Comparison of ENCODE assay signal across 23 cellular contexts in the genomic region with DNA sequence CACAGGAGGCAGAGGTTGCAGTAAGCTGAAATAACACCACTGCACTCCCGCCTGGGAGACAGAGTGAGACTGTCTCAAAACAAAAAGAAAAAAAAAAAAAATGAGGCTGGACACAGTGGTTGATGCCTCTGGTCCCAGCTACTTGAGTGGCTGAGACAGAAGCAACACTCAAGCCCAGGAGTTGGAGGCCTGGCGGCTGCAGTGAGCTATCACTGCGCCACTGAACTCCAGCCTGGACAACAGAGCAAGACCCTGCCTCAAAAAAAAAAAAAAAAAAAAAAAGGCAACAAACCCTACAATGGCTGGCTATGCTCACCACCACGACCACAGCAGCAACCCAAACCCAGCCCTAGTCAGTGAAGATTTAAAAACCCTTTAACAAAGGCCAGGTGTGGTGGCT. TPM values are rescaled to one million over a fixed set of nuclear protein-coding genes. Genes with fewer than 3 reads are reported as not detected.
DNase-seq lines count a peak whose midpoint lies in the region; ATAC-seq, FAIRE-seq and TF ChIP-seq lines count a peak whose summit lies in the region.
"Had no signal": no experiment of that assay in that cellular context is flagged by ENCODE, and none has a peak within 500 bp of the region (broad histone marks: within the 10 kb centered on the region; RNA-seq: fewer than 3 reads in every experiment).

No MANE protein-coding gene starts in this region.

- no peak overlapping the region for H2AFZ ChIP-seq in HepG2 (ENCODE audit: low read length)

- H3K9me3 ChIP-seq in HepG2 (ENCODE audit: low read length) (no peaks in the 10 kb centered on the region), right lobe of liver (no peaks in the 10 kb centered on the region), esophagus squamous epithelium (no peaks in the 10 kb centered on the region)
- H3K9me3 ChIP-seq: suprapubic skin had no signal

- H3K79me2 ChIP-seq in HepG2 (ENCODE audit: insufficient read depth, low read length): peaks cover 96% of the 10 kb centered on the region

- POLR2A ChIA-PET in HepG2 (lab: Yijun Ruan, JAX): no interaction called here
- POLR2A ChIA-PET in T-cell (lab: Charles Lee): interaction anchor here in 1 of 2 donors (0.6 to 0.7 kb wide), 2 partner anchors 26 to 30 kb away, joined by 6 read pairs; no protein-coding TSS in a partner anchor

- H3K27ac ChIP-seq in HepG2 (ENCODE audit: extremely low read length, insufficient read depth, low read length) (no peak overlapping the region), right lobe of liver (no peak overlapping the region), esophagus squamous epithelium (no peak overlapping the region)
- H3K27ac ChIP-seq: brain microvascular endothelial cell, RWPE1, skin epidermis, suprapubic skin had no signal

- WGBS in HepG2 (ENCODE audit: low lambda C conversion rate): 69% methylated on average over 4 of the region's 4 CpGs
- 83% methylated on average over 1 of the region's 4 CpGs for WGBS in right lobe of liver (ENCODE audit: insufficient coverage, low coverage, low lambda C conversion rate, missing lambda C conversion rate)
- WGBS in esophagus squamous epithelium, 2 donors: 80 to 87% methylated on average over 3 to 4 of the region's 4 CpGs

- H3K36me3 ChIP-seq in HepG2 (replicated peaks in 1 of 2; ENCODE audit: control insufficient read depth in 1 of 2, insufficient read depth in 2 of 2, low read length in 2 of 2): peaks cover 8 to 19% of the 10 kb centered on the region in 2 experiments; a peak in 3 of 5 replicates
- H3K36me3 ChIP-seq in right lobe of liver: peaks cover 0 to 7% (median 4%) of the 10 kb centered on the region in 4 donors
- peaks cover 0 to 12% (median 0%) of the 10 kb centered on the region in 3 donors for H3K36me3 ChIP-seq in esophagus squamous epithelium

- intact Hi-C loops in HepG2 (cut with micrococcal nuclease; ENCODE audit: unreplicated experiment): no loop called here
- intact Hi-C loops in right lobe of liver (cut with DNase I): no loop called here
- intact Hi-C loops in esophagus squamous epithelium (cut with DNase I): no loop called here

- no peak for DNase-seq in HepG2 (ENCODE audit: low spot score)
- DNase-seq in right lobe of liver: no peak
- no peak for DNase-seq in T-cell
- no peak for DNase-seq in central memory CD8-positive, alpha-beta T cell (ENCODE audit: low spot score in 2 of 2)
- DNase-seq in type B pancreatic cell (ENCODE audit: extremely low spot score, unreplicated experiment): peak; percentile 25
- no peak for DNase-seq in esophagus squamous epithelium (lab: John Stamatoyannopoulos, UW)
- DNase-seq in NCI-H748 (lab: John Stamatoyannopoulos, UW; ENCODE audit: unreplicated experiment): no peak
- DNase-seq: brain microvascular endothelial cell; DMS53; effector CD4-positive, alpha-beta T cell; erythroblast; foreskin fibroblast; HFFc6; left cardiac atrium; mammary epithelial cell; NCI-H1417 treated with DMSO at 0.1 percent for 48 hours; NCI-H2107; NCI-H446 had no signal

- CTCF ChIA-PET in HepG2 (lab: Yijun Ruan, JAX; ENCODE audit: low intra/inter-chr PET ratio, low total read pairs) (no interaction called here), T-cell (lab: Charles Lee) (interaction anchor here in 1 of 2 donors (0.7 to 1.5 kb wide), 2 partner anchors 28 to 38 kb away, joined by 3 to 4 read pairs; no protein-coding TSS in a partner anchor)

- TF ChIP-seq RAD21 in HepG2 (CRISPR knock-in tag; IDR thresholded peaks at IDR 0.05): no peak

- peaks cover 72% of the 10 kb centered on the region for H3K4me1 ChIP-seq in HepG2 (ENCODE audit: insufficient read depth, low read length)
- peaks cover 0 to 32% (median 11%) of the 10 kb centered on the region in 4 donors for H3K4me1 ChIP-seq in right lobe of liver
- H3K4me1 ChIP-seq in esophagus squamous epithelium: peaks cover 8 to 89% (median 39%) of the 10 kb centered on the region in 3 donors

- peaks cover 92% of the 10 kb centered on the region for H4K20me1 ChIP-seq in HepG2 (ENCODE audit: insufficient read depth, low read length)

- TF ChIP-seq EP300 in HepG2 (IDR thresholded peaks at IDR 0.05; ENCODE audit: low read depth in 2 of 2, low read length in 2 of 2) (no peak), HepG2 (CRISPR knock-in tag; IDR thresholded peaks at IDR 0.05; ENCODE audit: borderline replicate concordance) (no peak)

- in situ Hi-C loops in HepG2 (cut with HindIII; ENCODE audit: extremely low pct_ligation_motif_present, low pct_unique_long_range_greater_than_20kb): no loop called here

- no peaks in the 10 kb centered on the region for H3K27me3 Mint-ChIP-seq in T-cell
- no peaks in the 10 kb centered on the region for H3K27me3 Mint-ChIP-seq in central memory CD8-positive, alpha-beta T cell
- no peaks in the 10 kb centered on the region for H3K27me3 Mint-ChIP-seq in type B pancreatic cell

- no TSS peak for BruUV-seq in HepG2 (replicated peaks; lab: Mats Ljungman, UMichigan)

- H3K27me3 ChIP-seq in HepG2 (ENCODE audit: control insufficient read depth in 1 of 2, insufficient read depth in 2 of 2, low read length in 2 of 2): no peaks in the 10 kb centered on the region
- H3K27me3 ChIP-seq in right lobe of liver: no peaks in the 10 kb centered on the region
- H3K27me3 ChIP-seq in esophagus squamous epithelium: no peaks in the 10 kb centered on the region
- H3K27me3 ChIP-seq: brain microvascular endothelial cell, suprapubic skin had no signal

- TF ChIP-seq CTCF in HepG2 (CRISPR knock-in tag; IDR thresholded peaks at IDR 0.05): no peak
- TF ChIP-seq CTCF in right lobe of liver (IDR thresholded peaks at IDR 0.05): no peak
- TF ChIP-seq CTCF in type B pancreatic cell (conservative IDR thresholded peaks at IDR 0.05): no peak
- no peak for TF ChIP-seq CTCF in esophagus squamous epithelium (IDR thresholded peaks at IDR 0.05)

- TF ChIP-seq POLR2A in HepG2 (IDR thresholded peaks at IDR 0.05; ENCODE audit: insufficient read depth in 1 of 2, low read depth in 2 of 2, low read length in 2 of 2) (no peak), right lobe of liver (IDR thresholded peaks at IDR 0.05) (no peak), esophagus squamous epithelium (IDR thresholded peaks at IDR 0.05) (no peak)

- no peaks in the 10 kb centered on the region for H3K9me3 Mint-ChIP-seq in T-cell
- H3K9me3 Mint-ChIP-seq in central memory CD8-positive, alpha-beta T cell: no peaks in the 10 kb centered on the region
- no peaks in the 10 kb centered on the region for H3K9me3 Mint-ChIP-seq in type B pancreatic cell
- H3K9me3 Mint-ChIP-seq: HFFc6 had no signal

- H3K4me3 Mint-ChIP-seq in T-cell (peak overlapping the region in 2 of 3 donors; percentile 47 to 58), type B pancreatic cell (no peak overlapping the region)
- peak overlapping the region; percentile 28 for H3K4me3 Mint-ChIP-seq in central memory CD8-positive, alpha-beta T cell
- H3K4me3 Mint-ChIP-seq: HFFc6 had no signal

- H3K9ac ChIP-seq in HepG2 (ENCODE audit: insufficient read depth, low read depth, low read length): no peak overlapping the region

- ATAC-seq in HepG2: no peak
- no peak for ATAC-seq in right lobe of liver
- ATAC-seq in T-cell (replicated peaks in 1 of 4): no peak
- no peak for ATAC-seq in central memory CD8-positive, alpha-beta T cell (replicated peaks; ENCODE audit: extremely low read depth, poor library complexity, severe bottlenecking)
- ATAC-seq: left cardiac atrium had no signal

- H3K4me3 ChIP-seq in HepG2 (replicated peaks in 1 of 3; ENCODE audit: insufficient read depth in 1 of 3, low read depth in 2 of 3, low read length in 3 of 3) (no peak overlapping the region), right lobe of liver (no peak overlapping the region), esophagus squamous epithelium (no peak overlapping the region)
- H3K4me3 ChIP-seq: skin epidermis, suprapubic skin had no signal

- H3K4me1 Mint-ChIP-seq in T-cell (peaks cover 63 to 76% (median 75%) of the 10 kb centered on the region in 3 donors), type B pancreatic cell (ENCODE audit: unreplicated experiment) (peaks cover 23% of the 10 kb centered on the region)
- peaks cover 43% of the 10 kb centered on the region for H3K4me1 Mint-ChIP-seq in central memory CD8-positive, alpha-beta T cell

- H3K27ac Mint-ChIP-seq in T-cell (peak overlapping the region; percentile 81), type B pancreatic cell (no peak overlapping the region)
- peak overlapping the region; percentile 52 for H3K27ac Mint-ChIP-seq in central memory CD8-positive, alpha-beta T cell (ENCODE audit: low read depth)
- H3K27ac Mint-ChIP-seq: HFFc6 had no signal

- no peak for FAIRE-seq in HepG2 (lab: Jason Lieb, UNC)
- FAIRE-seq: G401.6, GM18507 had no signal

- H3K4me2 ChIP-seq in HepG2 (ENCODE audit: low read depth, low read length): no peak overlapping the region

- H3K36me3 Mint-ChIP-seq in T-cell (peaks cover 11% of the 10 kb centered on the region), type B pancreatic cell (peaks cover 16% of the 10 kb centered on the region)
- H3K36me3 Mint-ChIP-seq in central memory CD8-positive, alpha-beta T cell (ENCODE audit: insufficient read depth): peaks cover 27% of the 10 kb centered on the region

RNA-seq across cellular contexts. Expression of a gene that starts 8.2 kb away (rescaled TPM):
- total RNA-seq in HepG2 (2016; rRNA removed; fragmentation: Illumina TruSeq; extraction: Trizol) (186 and 213 TPM in 2 replicates), right lobe of liver (10 to 100 TPM; 37.6 to 76.0 (median 56.9) TPM), T-cell (100 to 1,000 TPM; 253 to 388 (median 299) TPM), type B pancreatic cell (ENCODE audit: low replicate concordance) (137 and 172 TPM in 2 replicates), esophagus squamous epithelium (100 to 1,000 TPM; 108 to 140 (median 121) TPM)
- 229 and 281 TPM in 2 replicates for total RNA-seq in HepG2 (2016; cell fraction: cytosol; rRNA removed; fragmentation: Illumina TruSeq; extraction: Trizol; ENCODE audit: low read depth)
- total RNA-seq in HepG2 (2016; cell fraction: insoluble cytoplasmic fraction; rRNA removed; fragmentation: Illumina TruSeq; extraction: Trizol): 181 and 200 TPM in 2 replicates
- total RNA-seq in HepG2 (2016; cell fraction: membrane; rRNA removed; fragmentation: Illumina TruSeq; extraction: Trizol): 147 and 170 TPM in 2 replicates
- 186 and 203 TPM in 2 replicates for total RNA-seq in HepG2 (2016; cell fraction: nucleus; rRNA removed; fragmentation: Illumina TruSeq; extraction: Trizol)
- 64.0 and 71.5 TPM in 2 replicates for polyA plus RNA-seq in HepG2 (2011; rRNA removed)
- 60.2 and 65.1 TPM in 2 replicates for polyA plus RNA-seq in HepG2 (2011; cell fraction: cytosol; rRNA removed)
- polyA plus RNA-seq in HepG2 (2011; cell fraction: nucleus; rRNA removed): 112 TPM in 2 replicates
- polyA plus RNA-seq in HepG2 (2012): 74.7 and 106 TPM in 2 replicates
- polyA plus RNA-seq in HepG2 (2016; cell fraction: cytosol; fragmentation: Illumina TruSeq; extraction: Trizol; ENCODE audit: low read depth): 32.0 and 34.1 TPM in 2 replicates
- polyA plus RNA-seq in HepG2 (2016; cell fraction: insoluble cytoplasmic fraction; fragmentation: Illumina TruSeq; extraction: Trizol; ENCODE audit: low read depth): 187 and 197 TPM in 2 replicates
- 60.2 and 61.8 TPM in 2 replicates for polyA plus RNA-seq in HepG2 (2016; cell fraction: membrane; fragmentation: Illumina TruSeq; extraction: Trizol; ENCODE audit: low read depth)
- 171 and 202 TPM in 2 replicates for polyA plus RNA-seq in HepG2 (2016; cell fraction: nucleus; fragmentation: Illumina TruSeq; extraction: Trizol; ENCODE audit: insufficient read depth, low read depth)
- 61.7 and 117 TPM in 2 replicates for polyA minus RNA-seq in HepG2 (2011; rRNA and poly(A)+ RNA removed; ENCODE audit: low replicate concordance)
- 46.9 and 61.0 TPM in 2 replicates for polyA minus RNA-seq in HepG2 (2011; cell fraction: cytosol; rRNA and poly(A)+ RNA removed)
- 150 and 156 TPM in 2 replicates for polyA minus RNA-seq in HepG2 (2011; cell fraction: nucleus; rRNA and poly(A)+ RNA removed)

RNA-seq across cellular contexts. Expression of a gene that starts 54.7 kb away (rescaled TPM):
- total RNA-seq in HepG2 (2016; rRNA removed; fragmentation: Illumina TruSeq; extraction: Trizol) (0.36 and 0.55 TPM in 2 replicates), right lobe of liver (10 to 100 TPM in 2 of 6 experiments, 1 to 10 TPM in 1, under 1 TPM in 2, not detected in 1; 0.51 to 12.7 (median 5.9) TPM), T-cell (1 to 10 TPM in 1 of 5 donors, under 1 TPM in 4; 0.65 to 1.3 (median 0.79) TPM), type B pancreatic cell (ENCODE audit: low replicate concordance) (3.7 and 14.2 TPM in 2 replicates), esophagus squamous epithelium (10 to 100 TPM; 10.2 to 39.2 (median 22.5) TPM)
- total RNA-seq in HepG2 (2016; cell fraction: cytosol; rRNA removed; fragmentation: Illumina TruSeq; extraction: Trizol; ENCODE audit: low read depth): 0.40 TPM in 1 of 2 replicates, not detected in the other
- total RNA-seq in HepG2 (2016; cell fraction: insoluble cytoplasmic fraction; rRNA removed; fragmentation: Illumina TruSeq; extraction: Trizol): 0.27 and 0.56 TPM in 2 replicates
- 0.31 and 0.65 TPM in 2 replicates for total RNA-seq in HepG2 (2016; cell fraction: membrane; rRNA removed; fragmentation: Illumina TruSeq; extraction: Trizol)
- total RNA-seq in HepG2 (2016; cell fraction: nucleus; rRNA removed; fragmentation: Illumina TruSeq; extraction: Trizol): not detected in 2 replicates
- polyA plus RNA-seq in HepG2 (2011; rRNA removed): 0.78 and 1.5 TPM in 2 replicates
- polyA plus RNA-seq in HepG2 (2011; cell fraction: cytosol; rRNA removed): 2.2 and 3.8 TPM in 2 replicates
- 3.7 and 3.9 TPM in 2 replicates for polyA plus RNA-seq in HepG2 (2011; cell fraction: nucleus; rRNA removed)
- polyA plus RNA-seq in HepG2 (2012): 1.5 and 2.9 TPM in 2 replicates
- 1.1 and 1.5 TPM in 2 replicates for polyA plus RNA-seq in HepG2 (2016; cell fraction: cytosol; fragmentation: Illumina TruSeq; extraction: Trizol; ENCODE audit: low read depth)
- 2.2 and 2.4 TPM in 2 replicates for polyA plus RNA-seq in HepG2 (2016; cell fraction: insoluble cytoplasmic fraction; fragmentation: Illumina TruSeq; extraction: Trizol; ENCODE audit: low read depth)
- polyA plus RNA-seq in HepG2 (2016; cell fraction: membrane; fragmentation: Illumina TruSeq; extraction: Trizol; ENCODE audit: low read depth): 1.2 and 1.5 TPM in 2 replicates
- polyA plus RNA-seq in HepG2 (2016; cell fraction: nucleus; fragmentation: Illumina TruSeq; extraction: Trizol; ENCODE audit: insufficient read depth, low read depth): 2.0 and 2.5 TPM in 2 replicates
- polyA minus RNA-seq in HepG2 (2011; rRNA and poly(A)+ RNA removed; ENCODE audit: low replicate concordance): 1.2 and 12.9 TPM in 2 replicates
- 0.88 and 1.4 TPM in 2 replicates for polyA minus RNA-seq in HepG2 (2011; cell fraction: cytosol; rRNA and poly(A)+ RNA removed)
- polyA minus RNA-seq in HepG2 (2011; cell fraction: nucleus; rRNA and poly(A)+ RNA removed): 0.64 and 0.87 TPM in 2 replicates
